Comparison of ENCODE assay signal across 8 cellular contexts in genomic region chr13:24097064-24097463, GRCh38.
DNase-seq lines count a peak whose midpoint lies in the region; ATAC-seq and TF ChIP-seq lines count a peak whose summit lies in the region.

No MANE protein-coding gene starts in this region.

- H3K27me3 Mint-ChIP-seq in Caco-2 (ENCODE audit: insufficient read depth, unreplicated experiment): no peaks in the 10 kb centered on the region
- H3K27me3 Mint-ChIP-seq in activated CD8-positive, alpha-beta T cell treated with anti-CD3 and anti-CD28 coated beads, Interleukin-2, amount 10 ng/mL, durations not matched to agents 7 days and 5 days (ENCODE audit: low read depth): peaks cover 19% of the 10 kb centered on the region
- peaks cover 0 to 27% (median 0%) of the 10 kb centered on the region in 5 donors for H3K27me3 Mint-ChIP-seq in naive thymus-derived CD4-positive, alpha-beta T cell
- no peaks in the 10 kb centered on the region for H3K27me3 Mint-ChIP-seq in progenitor cell of endocrine pancreas

- POLR2A ChIA-PET in Caco-2 (lab: Charles Lee): no interaction called here
- POLR2A ChIA-PET in activated CD8-positive, alpha-beta T cell treated with anti-CD3 and anti-CD28 coated beads, Interleukin-2, amount 10 ng/mL, durations not matched to agents 7 days and 5 days (lab: Charles Lee): interaction anchor here (1.2 to 1.4 kb wide), 2 partner anchors 15 to 30 kb away, joined by 4 to 6 read pairs; no protein-coding TSS in a partner anchor
- POLR2A ChIA-PET in naive thymus-derived CD4-positive, alpha-beta T cell (lab: Charles Lee): no interaction called here

- no peak overlapping the region for H3K27ac ChIP-seq in naive thymus-derived CD4-positive, alpha-beta T cell (ENCODE audit: low read depth, low read length)
- no peak overlapping the region for H3K27ac ChIP-seq in sigmoid colon

- H3K9me3 Mint-ChIP-seq in Caco-2 (ENCODE audit: unreplicated experiment): no peaks in the 10 kb centered on the region
- H3K9me3 Mint-ChIP-seq in activated CD8-positive, alpha-beta T cell treated with anti-CD3 and anti-CD28 coated beads, Interleukin-2, amount 10 ng/mL, durations not matched to agents 7 days and 5 days (ENCODE audit: insufficient read depth): no peaks in the 10 kb centered on the region
- H3K9me3 Mint-ChIP-seq in naive thymus-derived CD4-positive, alpha-beta T cell: peaks cover 0 to 7% (median 0%) of the 10 kb centered on the region in 11 donors
- no peaks in the 10 kb centered on the region for H3K9me3 Mint-ChIP-seq in progenitor cell of endocrine pancreas (ENCODE audit: low read depth)

- H3K4me1 Mint-ChIP-seq in Caco-2 (ENCODE audit: low read depth, unreplicated experiment): peaks cover 6% of the 10 kb centered on the region
- peaks cover 17% of the 10 kb centered on the region for H3K4me1 Mint-ChIP-seq in activated CD8-positive, alpha-beta T cell treated with anti-CD3 and anti-CD28 coated beads, Interleukin-2, amount 10 ng/mL, durations not matched to agents 7 days and 5 days (ENCODE audit: low read depth)
- peaks cover 10 to 22% (median 18%) of the 10 kb centered on the region in 7 donors for H3K4me1 Mint-ChIP-seq in naive thymus-derived CD4-positive, alpha-beta T cell
- peaks cover 2% of the 10 kb centered on the region for H3K4me1 Mint-ChIP-seq in progenitor cell of endocrine pancreas (ENCODE audit: low read depth)

- no peak for TF ChIP-seq EP300 in sigmoid colon (IDR thresholded peaks at IDR 0.05)

- ATAC-seq in HG02885 (IDR thresholded peaks at IDR 0.05; ENCODE audit: poor library complexity, unreplicated experiment): peak; percentile 80
- peak; percentile 66 for ATAC-seq in activated CD8-positive, alpha-beta T cell treated with anti-CD3 and anti-CD28 coated beads, Interleukin-2, amount 10 ng/mL, durations not matched to agents 7 days and 5 days
- ATAC-seq in naive thymus-derived CD4-positive, alpha-beta T cell: no peak

- CTCF ChIA-PET in Caco-2 (lab: Charles Lee): no interaction called here
- CTCF ChIA-PET in activated CD8-positive, alpha-beta T cell treated with anti-CD3 and anti-CD28 coated beads, Interleukin-2, amount 10 ng/mL, durations not matched to agents 7 days and 5 days (lab: Charles Lee): interaction anchor here (0.8 to 1.6 kb wide), 8 partner anchors 25 to 132 kb away, joined by 3 to 9 read pairs (median 4); partner anchors contain the start of gene SPATA13
- CTCF ChIA-PET in naive thymus-derived CD4-positive, alpha-beta T cell (lab: Charles Lee): no interaction called here

- no peaks in the 10 kb centered on the region for H3K4me1 ChIP-seq in Caco-2
- peaks cover 0 to 10% of the 10 kb centered on the region in 2 donors for H3K4me1 ChIP-seq in naive thymus-derived CD4-positive, alpha-beta T cell (ENCODE audit: control insufficient read depth in 2 of 2, insufficient read depth in 2 of 2, low read length in 2 of 2)
- H3K4me1 ChIP-seq in sigmoid colon: no peaks in the 10 kb centered on the region

- 63 to 85% methylated on average over 4 of the region's 4 CpGs for WGBS in sigmoid colon, 2 donors

- H3K27ac Mint-ChIP-seq in Caco-2 (ENCODE audit: unreplicated experiment): peak overlapping the region; percentile 65
- peak overlapping the region; percentile 74 for H3K27ac Mint-ChIP-seq in activated CD8-positive, alpha-beta T cell treated with anti-CD3 and anti-CD28 coated beads, Interleukin-2, amount 10 ng/mL, durations not matched to agents 7 days and 5 days
- peak overlapping the region in 3 of 9 donors; percentile 41 to 73 (median 71) for H3K27ac Mint-ChIP-seq in naive thymus-derived CD4-positive, alpha-beta T cell
- H3K27ac Mint-ChIP-seq in progenitor cell of endocrine pancreas: no peak overlapping the region

- H3K4me3 Mint-ChIP-seq in Caco-2 (ENCODE audit: unreplicated experiment): no peak overlapping the region
- peak overlapping the region; percentile 27 for H3K4me3 Mint-ChIP-seq in activated CD8-positive, alpha-beta T cell treated with anti-CD3 and anti-CD28 coated beads, Interleukin-2, amount 10 ng/mL, durations not matched to agents 7 days and 5 days
- H3K4me3 Mint-ChIP-seq in naive thymus-derived CD4-positive, alpha-beta T cell: peak overlapping the region in 7 of 10 donors; percentile 13 to 78 (median 60)
- H3K4me3 Mint-ChIP-seq in progenitor cell of endocrine pancreas (ENCODE audit: low read depth): no peak overlapping the region

- H3K36me3 Mint-ChIP-seq in Caco-2 (ENCODE audit: insufficient read depth, unreplicated experiment) (no peaks in the 10 kb centered on the region), progenitor cell of endocrine pancreas (ENCODE audit: insufficient read depth) (peaks cover 1% of the 10 kb centered on the region)
- H3K36me3 Mint-ChIP-seq in activated CD8-positive, alpha-beta T cell treated with anti-CD3 and anti-CD28 coated beads, Interleukin-2, amount 10 ng/mL, durations not matched to agents 7 days and 5 days (ENCODE audit: low read depth): no peaks in the 10 kb centered on the region
- peaks cover 0 to 1% (median 0%) of the 10 kb centered on the region in 5 donors for H3K36me3 Mint-ChIP-seq in naive thymus-derived CD4-positive, alpha-beta T cell

- no TSS peak for BruUV-seq in Caco-2 (replicated peaks; lab: Mats Ljungman, UMichigan)

- no peaks in the 10 kb centered on the region for H3K9me3 ChIP-seq in Caco-2
- H3K9me3 ChIP-seq in naive thymus-derived CD4-positive, alpha-beta T cell (ENCODE audit: control insufficient read depth in 2 of 3, low read length in 3 of 3): no peaks in the 10 kb centered on the region
- H3K9me3 ChIP-seq in sigmoid colon: no peaks in the 10 kb centered on the region

- TF ChIP-seq CTCF in Caco-2 (IDR thresholded peaks at IDR 0.05; ENCODE audit: insufficient read depth in 1 of 2, low read depth in 1 of 2, low read length in 1 of 2, severe bottlenecking in 1 of 2, unreplicated experiment in 1 of 2) (no peak), sigmoid colon (IDR thresholded peaks at IDR 0.05) (no peak), progenitor cell of endocrine pancreas (IDR thresholded peaks at IDR 0.05; ENCODE audit: unreplicated experiment) (no peak)

- H3K36me3 ChIP-seq in Caco-2 (ENCODE audit: control insufficient read depth, insufficient read depth, low read length) (no peaks in the 10 kb centered on the region), sigmoid colon (no peaks in the 10 kb centered on the region)
- no peaks in the 10 kb centered on the region for H3K36me3 ChIP-seq in naive thymus-derived CD4-positive, alpha-beta T cell (ENCODE audit: control insufficient read depth in 2 of 3, insufficient read depth in 3 of 3, low read length in 3 of 3)

- DNase-seq in Caco-2 (no peak), midbrain (lab: John Stamatoyannopoulos, UW) (no peak), sigmoid colon (no peak), progenitor cell of endocrine pancreas (ENCODE audit: low spot score, unreplicated experiment) (no peak)
- DNase-seq in activated CD8-positive, alpha-beta T cell treated with anti-CD3 and anti-CD28 coated beads, Interleukin-2, amount 10 ng/mL, durations not matched to agents 7 days and 5 days: peak; percentile 39
- peak in 1 of 9 donors; percentile 53 for DNase-seq in naive thymus-derived CD4-positive, alpha-beta T cell
- no peak for DNase-seq in effector CD4-positive, alpha-beta T cell

- intact Hi-C loops in Caco-2 (cut with micrococcal nuclease; ENCODE audit: unreplicated experiment) (no loop called here), sigmoid colon (cut with DNase I) (no loop called here)
- intact Hi-C loops in naive thymus-derived CD4-positive, alpha-beta T cell (cut with micrococcal nuclease): loop anchor here in 1 of 2 donors (1.0 to 2.0 kb wide), 2 partner anchors 44 to 64 kb away; partner anchors contain the start of gene SPATA13

- H3K27me3 ChIP-seq in Caco-2 (replicated peaks; ENCODE audit: control insufficient read depth, insufficient read depth, low read length) (no peaks in the 10 kb centered on the region), sigmoid colon (no peaks in the 10 kb centered on the region)
- no peaks in the 10 kb centered on the region for H3K27me3 ChIP-seq in naive thymus-derived CD4-positive, alpha-beta T cell (ENCODE audit: control insufficient read depth in 2 of 2, insufficient read depth in 2 of 2, low read length in 2 of 2)

- TF ChIP-seq POLR2A in sigmoid colon (IDR thresholded peaks at IDR 0.05): no peak

- no peak overlapping the region for H3K4me3 ChIP-seq in Caco-2 (ENCODE audit: low read depth, low read length)
- H3K4me3 ChIP-seq in naive thymus-derived CD4-positive, alpha-beta T cell (ENCODE audit: low read length): no peak overlapping the region
- H3K4me3 ChIP-seq in sigmoid colon: no peak overlapping the region

Comparison
In these comparisons a context has a peak if more than half of its experiments do, and no peak if none do; other contexts are left out.
1. H3K4me3 Mint-ChIP-seq: peak in activated CD8-positive, alpha-beta T cell treated with anti-CD3 and anti-CD28 coated beads, Interleukin-2, amount 10 ng/mL, durations not matched to agents 7 days and 5 days (single experiment) and naive thymus-derived CD4-positive, alpha-beta T cell (7 of 10); none in Caco-2 (single experiment) and progenitor cell of endocrine pancreas (single experiment).